In genomic region chr1:145979746-145980435, GRCh38 we compare ENCODE assay signal across 8 cellular contexts. TPM values are rescaled to one million over a fixed set of nuclear protein-coding genes. Genes with fewer than 3 reads are reported as not detected.
DNase-seq lines count a peak whose midpoint lies in the region; ATAC-seq, FAIRE-seq and TF ChIP-seq lines count a peak whose summit lies in the region.

No MANE protein-coding gene starts in this region.

- H3K36me3 ChIP-seq in endothelial cell of umbilical vein (ENCODE audit: control insufficient read depth in 2 of 2, extremely low read depth in 1 of 2, insufficient read depth in 2 of 2, low read length in 2 of 2): no peaks in the 10 kb centered on the region

- H3K9me1 ChIP-seq in endothelial cell of umbilical vein (replicated peaks; ENCODE audit: control insufficient read depth, extremely low read depth, insufficient read depth, low read length): no peaks in the 10 kb centered on the region

- no peaks in the 10 kb centered on the region for H3K9me3 ChIP-seq in endothelial cell of umbilical vein (replicated peaks; ENCODE audit: control insufficient read depth, insufficient read depth, low read length)

- no peak overlapping the region for H3K4me3 ChIP-seq in endothelial cell of umbilical vein (replicated peaks in 1 of 3; ENCODE audit: insufficient read depth in 1 of 3, low read depth in 1 of 3, low read length in 3 of 3)

- H3K9ac ChIP-seq in endothelial cell of umbilical vein (replicated peaks; ENCODE audit: extremely low read depth, insufficient read depth, low read length): peak overlapping the region; percentile 20

- no peaks in the 10 kb centered on the region for H3K9me3 Mint-ChIP-seq in activated naive CD8-positive, alpha-beta T cell treated with anti-CD3 and anti-CD28 coated beads for 36 hours

- no peak overlapping the region for H3K27ac Mint-ChIP-seq in activated naive CD8-positive, alpha-beta T cell treated with anti-CD3 and anti-CD28 coated beads for 36 hours

- H3K27ac ChIP-seq in 22Rv1: peak overlapping the region; percentile 90
- peak overlapping the region; percentile 89 for H3K27ac ChIP-seq in endothelial cell of umbilical vein (ENCODE audit: insufficient read depth, low read depth, low read length)

- H3K4me3 Mint-ChIP-seq in activated naive CD8-positive, alpha-beta T cell treated with anti-CD3 and anti-CD28 coated beads for 36 hours: no peak overlapping the region

- peak; percentile 28 for ATAC-seq in GM19372 (IDR thresholded peaks at IDR 0.05; ENCODE audit: low read depth, unreplicated experiment)
- peak; percentile 43 for ATAC-seq in sciatic nerve

- POLR2A ChIA-PET in endothelial cell of umbilical vein (lab: Charles Lee): interaction anchor here (0.6 to 1.6 kb wide), 10 partner anchors 11 to 72 kb away, joined by 3 to 10 read pairs (median 4); partner anchors contain the start of genes ANKRD34A, LIX1L, POLR3GL and RBM8A

- TF ChIP-seq POLR2A in endothelial cell of umbilical vein (IDR thresholded peaks at IDR 0.05; ENCODE audit: low read depth, low read length): no peak

- CTCF ChIA-PET in endothelial cell of umbilical vein (lab: Charles Lee): interaction anchor here (0.8 to 20.0 kb wide), 14 partner anchors 14 to 233 kb away, joined by 3 to 496 read pairs (median 6); partner anchors contain the start of genes ANKRD34A, LIX1L, NUDT17 and PIAS3

- FAIRE-seq in endothelial cell of umbilical vein (lab: Jason Lieb, UNC): peak; percentile 52

- H2AFZ ChIP-seq in endothelial cell of umbilical vein (ENCODE audit: low read depth, low read length): peak overlapping the region; percentile 32

- H3K4me1 ChIP-seq in endothelial cell of umbilical vein (ENCODE audit: control insufficient read depth, extremely low read depth, insufficient read depth, low read length): peaks cover 40% of the 10 kb centered on the region

- no peaks in the 10 kb centered on the region for H4K20me1 ChIP-seq in endothelial cell of umbilical vein (replicated peaks; ENCODE audit: control insufficient read depth, extremely low read depth, insufficient read depth, low read length)

- dilution Hi-C loops in endothelial cell of umbilical vein (cut with MboI; ENCODE audit: extremely low pct_ligation_motif_present, low sequenced_read_pairs): no loop called here

- TSS peak; percentile 83 for BruUV-seq in endothelial cell of umbilical vein (replicated peaks; lab: Mats Ljungman, UMichigan)

- intact Hi-C loops in endothelial cell of umbilical vein (cut with micrococcal nuclease): no loop called here
- intact Hi-C loops in sciatic nerve (cut with DNase I): no loop called here

- TF ChIP-seq CTCF in 22Rv1 (IDR thresholded peaks at IDR 0.05): no peak
- TF ChIP-seq CTCF in endothelial cell of umbilical vein (IDR thresholded peaks at IDR 0.05; ENCODE audit: extremely low read depth in 1 of 2, insufficient read depth in 1 of 2, low read depth in 1 of 2, low read length in 2 of 2): no peak

- H3K27me3 Mint-ChIP-seq in activated naive CD8-positive, alpha-beta T cell treated with anti-CD3 and anti-CD28 coated beads for 36 hours: no peaks in the 10 kb centered on the region

- no peaks in the 10 kb centered on the region for H3K79me2 ChIP-seq in endothelial cell of umbilical vein (ENCODE audit: control insufficient read depth, insufficient read depth, low read length)

- H3K36me3 Mint-ChIP-seq in activated naive CD8-positive, alpha-beta T cell treated with anti-CD3 and anti-CD28 coated beads for 36 hours: peaks cover 10% of the 10 kb centered on the region

- H3K4me1 Mint-ChIP-seq in activated naive CD8-positive, alpha-beta T cell treated with anti-CD3 and anti-CD28 coated beads for 36 hours: peaks cover 36% of the 10 kb centered on the region

- H3K27me3 ChIP-seq in endothelial cell of umbilical vein (ENCODE audit: control insufficient read depth in 2 of 2, insufficient read depth in 2 of 2, low read length in 2 of 2): no peaks in the 10 kb centered on the region

- DNase-seq in NOMO-1 treated with DMSO at 0.1 percent for 48 hours (lab: John Stamatoyannopoulos, UW; ENCODE audit: unreplicated experiment) (peak; percentile 90), endothelial cell of umbilical vein (ENCODE audit: low read depth, low spot score) (peak; percentile 80), sciatic nerve (ENCODE audit: low spot score) (no peak)
- DNase-seq in stimulated activated CD4-positive, alpha-beta T cell treated with anti-CD3 and anti-CD28 coated beads, Interleukin-4, amount 100 ng/mL, for 1 hour: no peak
- no peak for DNase-seq in activated naive CD8-positive, alpha-beta T cell treated with anti-CD3 and anti-CD28 coated beads for 36 hours
- DNase-seq in activated CD4-positive, alpha-beta T cell treated with anti-CD3 and anti-CD28 coated beads for 48 hours: no peak

- peak overlapping the region; percentile 33 for H3K4me2 ChIP-seq in endothelial cell of umbilical vein (ENCODE audit: insufficient read depth, low read length)

TF ChIP-seq in endothelial cell of umbilical vein, 7 proteins besides CTCF, POLR2A, EP300 and RAD21:
- no peak for TF ChIP-seq MYC (IDR thresholded peaks at IDR 0.05; ENCODE audit: low read depth, low read length)
- TF ChIP-seq JUN (IDR thresholded peaks at IDR 0.05; ENCODE audit: borderline replicate concordance, insufficient read depth, insufficient read length, low read depth): peak; percentile 9
TF ChIP-seq in endothelial cell of umbilical vein: peak in this region for 1.

RNA-seq across cellular contexts. Expression of gene POLR3GL, which starts 15.4 kb away (rescaled TPM):
- total RNA-seq in endothelial cell of umbilical vein (15.3 and 18.8 TPM in 2 replicates), sciatic nerve (22.3 TPM)
- polyA plus RNA-seq in endothelial cell of umbilical vein: 10.6 and 12.4 TPM in 2 replicates
- polyA plus RNA-seq in endothelial cell of umbilical vein (2011; cell fraction: cytosol; rRNA removed): 17.6 and 19.4 TPM in 2 replicates
- 7.8 and 9.3 TPM in 2 replicates for polyA plus RNA-seq in endothelial cell of umbilical vein (2011; cell fraction: nucleus; rRNA removed)
- polyA plus RNA-seq in endothelial cell of umbilical vein (2012): 26.8 and 28.7 TPM in 2 replicates
- polyA minus RNA-seq in endothelial cell of umbilical vein: 6.5 and 6.9 TPM in 2 replicates
- polyA minus RNA-seq in endothelial cell of umbilical vein (2011; cell fraction: cytosol; rRNA and poly(A)+ RNA removed): 2.2 TPM
- polyA minus RNA-seq in endothelial cell of umbilical vein (2011; cell fraction: nucleus; rRNA and poly(A)+ RNA removed): 2.4 and 4.9 TPM in 2 replicates
- 10 to 100 TPM; 21.1 to 21.9 TPM for total RNA-seq in activated naive CD8-positive, alpha-beta T cell treated with anti-CD3 and anti-CD28 coated beads for 36 hours

RNA-seq across cellular contexts. Expression of gene ANKRD34A, which starts 15.5 kb away (rescaled TPM):
- total RNA-seq in endothelial cell of umbilical vein: 0.24 and 0.60 TPM in 2 replicates
- 0.41 and 0.43 TPM in 2 replicates for polyA plus RNA-seq in endothelial cell of umbilical vein
- polyA plus RNA-seq in endothelial cell of umbilical vein (2011; cell fraction: cytosol; rRNA removed): 0.21 and 0.30 TPM in 2 replicates
- 0.84 and 1.1 TPM in 2 replicates for polyA plus RNA-seq in endothelial cell of umbilical vein (2011; cell fraction: nucleus; rRNA removed)
- 0.28 and 0.38 TPM in 2 replicates for polyA plus RNA-seq in endothelial cell of umbilical vein (2012)
- polyA minus RNA-seq in endothelial cell of umbilical vein: 0.06 and 0.07 TPM in 2 replicates
- 0.61 TPM for polyA minus RNA-seq in endothelial cell of umbilical vein (2011; cell fraction: cytosol; rRNA and poly(A)+ RNA removed)
- 0.29 and 0.58 TPM in 2 replicates for polyA minus RNA-seq in endothelial cell of umbilical vein (2011; cell fraction: nucleus; rRNA and poly(A)+ RNA removed)
- total RNA-seq in sciatic nerve: 1.2 TPM
- 10 to 100 TPM in 1 of 2 experiments, 1 to 10 TPM in 1; 9.3 to 10.3 TPM for total RNA-seq in activated naive CD8-positive, alpha-beta T cell treated with anti-CD3 and anti-CD28 coated beads for 36 hours

RNA-seq across cellular contexts. Expression of gene TXNIP, which starts 16.5 kb away (rescaled TPM):
- total RNA-seq in endothelial cell of umbilical vein: 7.6 and 9.1 TPM in 2 replicates
- polyA plus RNA-seq in endothelial cell of umbilical vein: 21.8 and 31.3 TPM in 2 replicates
- 15.1 and 18.3 TPM in 2 replicates for polyA plus RNA-seq in endothelial cell of umbilical vein (2011; cell fraction: cytosol; rRNA removed)
- 15.3 and 21.3 TPM in 2 replicates for polyA plus RNA-seq in endothelial cell of umbilical vein (2011; cell fraction: nucleus; rRNA removed)
- 14.7 and 22.5 TPM in 2 replicates for polyA plus RNA-seq in endothelial cell of umbilical vein (2012)
- polyA minus RNA-seq in endothelial cell of umbilical vein: 53.0 and 74.0 TPM in 2 replicates
- 125 TPM for polyA minus RNA-seq in endothelial cell of umbilical vein (2011; cell fraction: cytosol; rRNA and poly(A)+ RNA removed)
- 15.0 and 23.3 TPM in 2 replicates for polyA minus RNA-seq in endothelial cell of umbilical vein (2011; cell fraction: nucleus; rRNA and poly(A)+ RNA removed)
- 609 TPM for total RNA-seq in sciatic nerve
- total RNA-seq in activated naive CD8-positive, alpha-beta T cell treated with anti-CD3 and anti-CD28 coated beads for 36 hours: 100 to 1,000 TPM; 228 to 231 TPM

RNA-seq across cellular contexts. Expression of gene LIX1L, which starts 22.1 kb away (rescaled TPM):
- total RNA-seq in endothelial cell of umbilical vein (54.9 and 55.6 TPM in 2 replicates), sciatic nerve (57.6 TPM)
- 48.4 and 56.4 TPM in 2 replicates for polyA plus RNA-seq in endothelial cell of umbilical vein
- 50.1 and 53.0 TPM in 2 replicates for polyA plus RNA-seq in endothelial cell of umbilical vein (2011; cell fraction: cytosol; rRNA removed)
- 19.2 and 23.4 TPM in 2 replicates for polyA plus RNA-seq in endothelial cell of umbilical vein (2011; cell fraction: nucleus; rRNA removed)
- 17.1 and 20.3 TPM in 2 replicates for polyA plus RNA-seq in endothelial cell of umbilical vein (2012)
- 47.6 and 49.9 TPM in 2 replicates for polyA minus RNA-seq in endothelial cell of umbilical vein
- 21.5 TPM for polyA minus RNA-seq in endothelial cell of umbilical vein (2011; cell fraction: cytosol; rRNA and poly(A)+ RNA removed)
- 10.5 and 13.3 TPM in 2 replicates for polyA minus RNA-seq in endothelial cell of umbilical vein (2011; cell fraction: nucleus; rRNA and poly(A)+ RNA removed)
- 10 to 100 TPM; 37.6 to 38.3 TPM for total RNA-seq in activated naive CD8-positive, alpha-beta T cell treated with anti-CD3 and anti-CD28 coated beads for 36 hours

RNA-seq across cellular contexts. Expression of gene HJV, which starts 41.6 kb away (rescaled TPM):
- total RNA-seq in endothelial cell of umbilical vein (not detected in 2 replicates), sciatic nerve (not detected)
- polyA plus RNA-seq in endothelial cell of umbilical vein: not detected in 2 replicates
- not detected in 2 replicates for polyA plus RNA-seq in endothelial cell of umbilical vein (2011; cell fraction: cytosol; rRNA removed)
- polyA plus RNA-seq in endothelial cell of umbilical vein (2011; cell fraction: nucleus; rRNA removed): not detected in 2 replicates
- polyA plus RNA-seq in endothelial cell of umbilical vein (2012): not detected in 2 replicates
- not detected in 2 replicates for polyA minus RNA-seq in endothelial cell of umbilical vein
- polyA minus RNA-seq in endothelial cell of umbilical vein (2011; cell fraction: cytosol; rRNA and poly(A)+ RNA removed): not detected
- not detected in 2 replicates for polyA minus RNA-seq in endothelial cell of umbilical vein (2011; cell fraction: nucleus; rRNA and poly(A)+ RNA removed)
- total RNA-seq in activated naive CD8-positive, alpha-beta T cell treated with anti-CD3 and anti-CD28 coated beads for 36 hours: not detected

Comparison
In these comparisons a context has a peak if more than half of its experiments do, and no peak if none do; other contexts are left out.
1. DNase-seq: peak in NOMO-1 treated with DMSO at 0.1 percent for 48 hours (single experiment) and endothelial cell of umbilical vein (single experiment); none in sciatic nerve (single experiment), stimulated activated CD4-positive, alpha-beta T cell treated with anti-CD3 and anti-CD28 coated beads, Interleukin-4, amount 100 ng/mL, for 1 hour (single experiment), activated naive CD8-positive, alpha-beta T cell treated with anti-CD3 and anti-CD28 coated beads for 36 hours (single experiment) and activated CD4-positive, alpha-beta T cell treated with anti-CD3 and anti-CD28 coated beads for 48 hours (single experiment).
2. RNA of gene TXNIP, which starts 16.5 kb away (total RNA-seq): 609 TPM in sciatic nerve (single experiment) and 228 to 231 TPM in activated naive CD8-positive, alpha-beta T cell treated with anti-CD3 and anti-CD28 coated beads for 36 hours; 7.6 to 9.1 TPM in endothelial cell of umbilical vein; every median in the first group is over 10 times any median in the second.